In genomic region chr1:11099310-11100148, GRCh38 we compare ENCODE assay signal across 1 cellular context.
TF ChIP-seq lines count a peak whose summit lies in the region.

Gene EXOSC10, minus strand, starts transcription at chr1:11099869. Its CDS starts 38 bp downstream, at chr1:11099831.

TF ChIP-seq in HepG2, 621 proteins besides CTCF, POLR2A, EP300 and RAD21 (continued from another document and continues in another):
- TF ChIP-seq, protein P1, sequence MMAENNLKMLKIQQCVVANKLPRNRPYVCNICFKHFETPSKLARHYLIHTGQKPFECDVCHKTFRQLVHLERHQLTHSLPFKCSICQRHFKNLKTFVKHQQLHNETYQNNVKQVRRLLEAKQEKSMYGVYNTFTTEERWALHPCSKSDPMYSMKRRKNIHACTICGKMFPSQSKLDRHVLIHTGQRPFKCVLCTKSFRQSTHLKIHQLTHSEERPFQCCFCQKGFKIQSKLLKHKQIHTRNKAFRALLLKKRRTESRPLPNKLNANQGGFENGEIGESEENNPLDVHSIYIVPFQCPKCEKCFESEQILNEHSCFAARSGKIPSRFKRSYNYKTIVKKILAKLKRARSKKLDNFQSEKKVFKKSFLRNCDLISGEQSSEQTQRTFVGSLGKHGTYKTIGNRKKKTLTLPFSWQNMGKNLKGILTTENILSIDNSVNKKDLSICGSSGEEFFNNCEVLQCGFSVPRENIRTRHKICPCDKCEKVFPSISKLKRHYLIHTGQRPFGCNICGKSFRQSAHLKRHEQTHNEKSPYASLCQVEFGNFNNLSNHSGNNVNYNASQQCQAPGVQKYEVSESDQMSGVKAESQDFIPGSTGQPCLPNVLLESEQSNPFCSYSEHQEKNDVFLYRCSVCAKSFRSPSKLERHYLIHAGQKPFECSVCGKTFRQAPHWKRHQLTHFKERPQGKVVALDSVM (CRISPR knock-in tag; IDR thresholded peaks at IDR 0.05) = no peak; the same call in 1 of the 2 replicates
- TF ChIP-seq DZIP1 (CRISPR knock-in tag; IDR thresholded peaks at IDR 0.05) (no peak), MAZ (IDR thresholded peaks at IDR 0.05; ENCODE audit: borderline replicate concordance, low read depth, low read length) (peak; percentile 26; the same call in 1 of the 2 replicates), MAZ (CRISPR knock-in tag; IDR thresholded peaks at IDR 0.05; ENCODE audit: low read depth) (no peak), AHR (CRISPR knock-in tag; IDR thresholded peaks at IDR 0.05) (no peak), ZNF282 (IDR thresholded peaks at IDR 0.05; ENCODE audit: partially characterized antibody) (no peak), LCORL (IDR thresholded peaks at IDR 0.05) (no peak), LCORL (CRISPR knock-in tag; IDR thresholded peaks at IDR 0.05) (0 out of 2 replicates have a peak, but pooled peaks have one; percentile 31), ZBTB1 (CRISPR knock-in tag; IDR thresholded peaks at IDR 0.05; ENCODE audit: borderline replicate concordance) (no peak), ZBTB2 (CRISPR knock-in tag; IDR thresholded peaks at IDR 0.05; ENCODE audit: low read depth) (0 out of 2 replicates have a peak, but pooled peaks have one; percentile 36), ZHX2 (IDR thresholded peaks at IDR 0.05; ENCODE audit: low read depth) (no peak), ZHX2 (CRISPR knock-in tag; IDR thresholded peaks at IDR 0.05; ENCODE audit: borderline replicate concordance) (peak; percentile 83; the same call in 1 of the 2 replicates), CENPX (CRISPR knock-in tag; IDR thresholded peaks at IDR 0.05) (no peak), SRSF9 (IDR thresholded peaks at IDR 0.05; ENCODE audit: borderline replicate concordance, insufficient read depth, low read depth, low read length, poor library complexity, severe bottlenecking) (no peak), KAT8 (CRISPR knock-in tag; IDR thresholded peaks at IDR 0.05) (peak; percentile 89), ZNF652 (CRISPR knock-in tag; IDR thresholded peaks at IDR 0.05; ENCODE audit: borderline replicate concordance, low read depth) (no peak), NCOA1 (CRISPR knock-in tag; IDR thresholded peaks at IDR 0.05) (0 out of 2 replicates have a peak, but pooled peaks have one; percentile 25), SATB2 (CRISPR knock-in tag; IDR thresholded peaks at IDR 0.05) (0 out of 2 replicates have a peak, but pooled peaks have one; percentile 53), ZSCAN21 (CRISPR knock-in tag; IDR thresholded peaks at IDR 0.05; ENCODE audit: borderline replicate concordance) (no peak), MXD3 (CRISPR knock-in tag; IDR thresholded peaks at IDR 0.05) (peak; percentile 64; the same call in 1 of the 2 replicates), ZNF207 (IDR thresholded peaks at IDR 0.05; ENCODE audit: borderline replicate concordance) (no peak), AFF4 (CRISPR knock-in tag; IDR thresholded peaks at IDR 0.05) (no peak), ZNF816 (CRISPR knock-in tag; IDR thresholded peaks at IDR 0.05; ENCODE audit: borderline replicate concordance) (peak; percentile 84; the same call in 1 of the 2 replicates), TAF1 (CRISPR knock-in tag; IDR thresholded peaks at IDR 0.05) (peak; percentile 97), POLR2AphosphoS5 (IDR thresholded peaks at IDR 0.05; ENCODE audit: low read depth, low read length) (peak; percentile 83), ZNF501 (CRISPR knock-in tag; IDR thresholded peaks at IDR 0.05) (peak; percentile 96), ARID2 (CRISPR knock-in tag; IDR thresholded peaks at IDR 0.05; ENCODE audit: borderline replicate concordance) (no peak)
- TF ChIP-seq, protein P2, sequence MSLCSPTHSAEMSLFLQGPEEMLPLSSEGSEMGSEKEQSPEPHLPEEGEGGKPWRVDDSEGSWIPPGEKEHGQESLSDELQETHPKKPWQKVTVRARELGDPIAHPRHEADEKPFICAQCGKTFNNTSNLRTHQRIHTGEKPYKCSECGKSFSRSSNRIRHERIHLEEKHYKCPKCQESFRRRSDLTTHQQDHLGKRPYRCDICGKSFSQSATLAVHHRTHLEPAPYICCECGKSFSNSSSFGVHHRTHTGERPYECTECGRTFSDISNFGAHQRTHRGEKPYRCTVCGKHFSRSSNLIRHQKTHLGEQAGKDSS (CRISPR knock-in tag; IDR thresholded peaks at IDR 0.05; ENCODE audit: borderline replicate concordance, low read depth) = no peak
- TF ChIP-seq, protein P3, sequence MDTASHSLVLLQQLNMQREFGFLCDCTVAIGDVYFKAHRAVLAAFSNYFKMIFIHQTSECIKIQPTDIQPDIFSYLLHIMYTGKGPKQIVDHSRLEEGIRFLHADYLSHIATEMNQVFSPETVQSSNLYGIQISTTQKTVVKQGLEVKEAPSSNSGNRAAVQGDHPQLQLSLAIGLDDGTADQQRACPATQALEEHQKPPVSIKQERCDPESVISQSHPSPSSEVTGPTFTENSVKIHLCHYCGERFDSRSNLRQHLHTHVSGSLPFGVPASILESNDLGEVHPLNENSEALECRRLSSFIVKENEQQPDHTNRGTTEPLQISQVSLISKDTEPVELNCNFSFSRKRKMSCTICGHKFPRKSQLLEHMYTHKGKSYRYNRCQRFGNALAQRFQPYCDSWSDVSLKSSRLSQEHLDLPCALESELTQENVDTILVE (CRISPR knock-in tag; IDR thresholded peaks at IDR 0.05) = no peak
- TF ChIP-seq, protein P4, sequence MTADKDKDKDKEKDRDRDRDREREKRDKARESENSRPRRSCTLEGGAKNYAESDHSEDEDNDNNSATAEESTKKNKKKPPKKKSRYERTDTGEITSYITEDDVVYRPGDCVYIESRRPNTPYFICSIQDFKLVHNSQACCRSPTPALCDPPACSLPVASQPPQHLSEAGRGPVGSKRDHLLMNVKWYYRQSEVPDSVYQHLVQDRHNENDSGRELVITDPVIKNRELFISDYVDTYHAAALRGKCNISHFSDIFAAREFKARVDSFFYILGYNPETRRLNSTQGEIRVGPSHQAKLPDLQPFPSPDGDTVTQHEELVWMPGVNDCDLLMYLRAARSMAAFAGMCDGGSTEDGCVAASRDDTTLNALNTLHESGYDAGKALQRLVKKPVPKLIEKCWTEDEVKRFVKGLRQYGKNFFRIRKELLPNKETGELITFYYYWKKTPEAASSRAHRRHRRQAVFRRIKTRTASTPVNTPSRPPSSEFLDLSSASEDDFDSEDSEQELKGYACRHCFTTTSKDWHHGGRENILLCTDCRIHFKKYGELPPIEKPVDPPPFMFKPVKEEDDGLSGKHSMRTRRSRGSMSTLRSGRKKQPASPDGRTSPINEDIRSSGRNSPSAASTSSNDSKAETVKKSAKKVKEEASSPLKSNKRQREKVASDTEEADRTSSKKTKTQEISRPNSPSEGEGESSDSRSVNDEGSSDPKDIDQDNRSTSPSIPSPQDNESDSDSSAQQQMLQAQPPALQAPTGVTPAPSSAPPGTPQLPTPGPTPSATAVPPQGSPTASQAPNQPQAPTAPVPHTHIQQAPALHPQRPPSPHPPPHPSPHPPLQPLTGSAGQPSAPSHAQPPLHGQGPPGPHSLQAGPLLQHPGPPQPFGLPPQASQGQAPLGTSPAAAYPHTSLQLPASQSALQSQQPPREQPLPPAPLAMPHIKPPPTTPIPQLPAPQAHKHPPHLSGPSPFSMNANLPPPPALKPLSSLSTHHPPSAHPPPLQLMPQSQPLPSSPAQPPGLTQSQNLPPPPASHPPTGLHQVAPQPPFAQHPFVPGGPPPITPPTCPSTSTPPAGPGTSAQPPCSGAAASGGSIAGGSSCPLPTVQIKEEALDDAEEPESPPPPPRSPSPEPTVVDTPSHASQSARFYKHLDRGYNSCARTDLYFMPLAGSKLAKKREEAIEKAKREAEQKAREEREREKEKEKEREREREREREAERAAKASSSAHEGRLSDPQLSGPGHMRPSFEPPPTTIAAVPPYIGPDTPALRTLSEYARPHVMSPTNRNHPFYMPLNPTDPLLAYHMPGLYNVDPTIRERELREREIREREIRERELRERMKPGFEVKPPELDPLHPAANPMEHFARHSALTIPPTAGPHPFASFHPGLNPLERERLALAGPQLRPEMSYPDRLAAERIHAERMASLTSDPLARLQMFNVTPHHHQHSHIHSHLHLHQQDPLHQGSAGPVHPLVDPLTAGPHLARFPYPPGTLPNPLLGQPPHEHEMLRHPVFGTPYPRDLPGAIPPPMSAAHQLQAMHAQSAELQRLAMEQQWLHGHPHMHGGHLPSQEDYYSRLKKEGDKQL (CRISPR knock-in tag; IDR thresholded peaks at IDR 0.05; ENCODE audit: low read depth) = no peak
